Comparison of ENCODE assay signal across 1 cellular context in genomic region chr1:180899262-180899661, GRCh38.
TF ChIP-seq lines count a peak whose summit lies in the region.

No MANE protein-coding gene starts in this region.

TF ChIP-seq in HepG2, 621 proteins besides CTCF, POLR2A, EP300 and RAD21:
- TF ChIP-seq XRCC5 (optimal IDR thresholded peaks at IDR 0.05; ENCODE audit: low read length) = no peak
- TF ChIP-seq MBD4 (IDR thresholded peaks at IDR 0.05; ENCODE audit: borderline replicate concordance, low read length) = no peak
- no peak for TF ChIP-seq POLR2AphosphoS2 (IDR thresholded peaks at IDR 0.05; ENCODE audit: low read depth, low read length)
- no peak for TF ChIP-seq STAT6 (CRISPR knock-in tag; IDR thresholded peaks at IDR 0.05; ENCODE audit: borderline replicate concordance)
- no peak for TF ChIP-seq FOXK2 (IDR thresholded peaks at IDR 0.05)
- no peak for TF ChIP-seq ZNF138 (CRISPR knock-in tag; IDR thresholded peaks at IDR 0.05; ENCODE audit: low read depth)
- no peak for TF ChIP-seq KLF15 (CRISPR knock-in tag; IDR thresholded peaks at IDR 0.05; ENCODE audit: borderline replicate concordance)
- TF ChIP-seq NR2F2 (IDR thresholded peaks at IDR 0.05; ENCODE audit: borderline replicate concordance, low read depth) = no peak
